In the genomic region with DNA sequence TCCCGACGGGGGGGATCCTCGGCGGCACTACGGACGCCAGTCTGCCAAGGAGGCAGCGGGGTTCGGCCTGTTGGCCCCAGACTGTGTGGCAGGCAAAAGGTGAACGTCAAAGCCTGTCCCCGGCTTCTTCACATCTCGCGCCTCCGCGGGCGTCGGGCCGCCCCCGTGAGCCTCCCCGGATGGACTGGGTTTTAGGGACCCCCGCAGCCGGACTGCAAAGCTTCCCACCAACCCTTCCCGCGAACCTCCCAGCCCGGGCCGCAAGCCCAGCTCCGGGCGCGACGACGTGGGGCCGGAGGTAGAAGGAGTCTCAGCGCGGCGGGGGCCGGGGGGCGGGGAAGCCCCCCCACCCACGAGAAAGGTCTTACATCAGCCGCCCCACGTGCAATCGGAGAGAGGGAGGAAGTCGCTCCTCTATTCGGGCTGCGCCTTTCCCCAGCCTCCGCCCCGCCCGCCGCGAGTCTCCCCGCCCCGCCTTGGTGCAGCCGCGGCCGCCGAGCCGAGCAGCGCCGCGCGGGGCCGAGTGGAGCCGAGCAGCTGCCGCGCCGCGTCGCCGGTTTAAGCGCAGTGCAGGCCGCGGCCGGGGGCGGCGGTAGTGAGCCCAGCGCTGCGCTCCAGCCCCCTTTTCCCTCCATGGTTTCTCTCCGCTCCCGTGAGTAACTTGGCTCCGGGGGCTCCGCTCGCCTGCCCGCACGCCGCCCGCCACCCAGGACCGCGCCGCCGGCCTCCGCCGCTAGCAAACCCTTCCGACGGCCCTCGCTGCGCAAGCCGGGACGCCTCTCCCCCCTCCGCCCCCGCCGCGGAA, we compare ENCODE assay signal across 8 cellular contexts. TPM values are rescaled to one million over a fixed set of nuclear protein-coding genes. Genes with fewer than 3 reads are reported as not detected.
DNase-seq lines count a peak whose midpoint lies in the region; ATAC-seq and TF ChIP-seq lines count a peak whose summit lies in the region.

A gene (plus strand): TSS at position 623 of the 805 bp plus-strand sequence. CDS start 215 bp downstream, outside the sequence.

- TF ChIP-seq CTCF in DOHH2 (IDR thresholded peaks at IDR 0.05; ENCODE audit: low read depth, low read length, poor library complexity, severe bottlenecking) (peak; percentile 62), KMS-11 (conservative IDR thresholded peaks at IDR 0.05; ENCODE audit: low read depth, low read length) (peak; percentile 64), fibroblast of lung (conservative IDR thresholded peaks at IDR 0.05 in 1 of 2, IDR thresholded peaks at IDR 0.05 in 1 of 2; ENCODE audit: low read depth in 1 of 2, low read length in 2 of 2) (peak; percentile 56 to 58), natural killer cell (IDR thresholded peaks at IDR 0.05) (peak; percentile 88)

- peak within 1 kb of the TSS; percentile 100 for H3K9ac ChIP-seq in KMS-11
- H3K9ac ChIP-seq in fibroblast of lung (ENCODE audit: insufficient read depth, low read length), result peak within 1 kb of the TSS; percentile 91

- H4K20me1 ChIP-seq in DOHH2 (ENCODE audit: control insufficient read depth, insufficient read depth, low read depth, low read length) (peaks cover 2% of the 10 kb centered on the region; the same call in 1 of the 2 replicates), KMS-11 (ENCODE audit: insufficient read depth) (peaks cover 11% of the 10 kb centered on the region), fibroblast of lung (ENCODE audit: control insufficient read depth, extremely low read depth, insufficient read depth, low read length) (no peaks in the 10 kb centered on the region)

- H3K4me3 ChIP-seq in DOHH2 (ENCODE audit: low read length), result peak within 1 kb of the TSS; percentile 81
- no peak within 1 kb of the TSS for H3K4me3 ChIP-seq in KMS-11 (IDR thresholded peaks at IDR 0.05; ENCODE audit: insufficient read depth, low read depth, low read length)
- H3K4me3 ChIP-seq in fibroblast of lung (replicated peaks in 1 of 4; ENCODE audit: control extremely low read depth in 1 of 4, insufficient read depth in 1 of 4, low read depth in 3 of 4, low read length in 4 of 4), result peak within 1 kb of the TSS; percentile 67 to 91 (median 74)

- H3K9me3 ChIP-seq in DOHH2 (ENCODE audit: control insufficient read depth, insufficient read depth, low read length) (no peaks in the 10 kb centered on the region), fibroblast of lung (ENCODE audit: control insufficient read depth, insufficient read depth, low read depth, low read length) (no peaks in the 10 kb centered on the region)

- ATAC-seq in GM21723 (IDR thresholded peaks at IDR 0.05; ENCODE audit: unreplicated experiment) (peak; percentile 72), natural killer cell (peak; percentile 81 to 94 (median 81))

- intact Hi-C loops in natural killer cell (cut with micrococcal nuclease), result loop anchor here (1.0 to 5.0 kb wide), 3 partner anchors 46 to 73 kb away; a partner anchor contains a TSS

- H3K36me3 ChIP-seq in DOHH2 (ENCODE audit: control insufficient read depth, low read length), result peaks cover 41% of the 10 kb centered on the region
- no peaks in the 10 kb centered on the region for H3K36me3 ChIP-seq in KMS-11 (ENCODE audit: insufficient read depth)
- no peaks in the 10 kb centered on the region for H3K36me3 ChIP-seq in fibroblast of lung (ENCODE audit: control insufficient read depth, insufficient read depth, low read length)

- H3K9me3 Mint-ChIP-seq in natural killer cell, result no peaks in the 10 kb centered on the region

- H3K27me3 ChIP-seq in DOHH2 (ENCODE audit: control insufficient read depth, low read length), result no peaks in the 10 kb centered on the region
- no peaks in the 10 kb centered on the region for H3K27me3 ChIP-seq in KMS-11 (ENCODE audit: insufficient read depth, low read depth)
- H3K27me3 ChIP-seq in fibroblast of lung (ENCODE audit: control insufficient read depth, insufficient read depth, low read length), result no peaks in the 10 kb centered on the region

- H3K4me3 Mint-ChIP-seq in natural killer cell, result peak within 1 kb of the TSS; percentile 84

- H3K79me2 ChIP-seq in DOHH2 (ENCODE audit: control insufficient read depth, low read length), result peaks cover 67% of the 10 kb centered on the region
- H3K79me2 ChIP-seq in KMS-11 (ENCODE audit: insufficient read depth, low read depth), result peaks cover 43% of the 10 kb centered on the region
- H3K79me2 ChIP-seq in fibroblast of lung (ENCODE audit: control insufficient read depth, insufficient read depth, low read length), result peaks cover 36% of the 10 kb centered on the region

- H3K4me2 ChIP-seq in DOHH2 (ENCODE audit: low read length), result peak within 1 kb of the TSS; percentile 99
- peak within 1 kb of the TSS; percentile 95 for H3K4me2 ChIP-seq in KMS-11
- H3K4me2 ChIP-seq in fibroblast of lung (ENCODE audit: extremely low read depth, insufficient read depth, low read length), result peak within 1 kb of the TSS; percentile 86

- H3K27ac ChIP-seq in DOHH2 (ENCODE audit: low read depth, low read length), result peak within 1 kb of the TSS; percentile 88
- peak within 1 kb of the TSS; percentile 99 for H3K27ac ChIP-seq in KMS-11
- H3K27ac ChIP-seq in fibroblast of lung (ENCODE audit: insufficient read depth, low read length), result peak within 1 kb of the TSS; percentile 89

- H3K4me1 ChIP-seq in DOHH2 (ENCODE audit: control insufficient read depth, low read length), result peaks cover 55% of the 10 kb centered on the region
- H3K4me1 ChIP-seq in KMS-11 (ENCODE audit: low read depth, poor library complexity, severe bottlenecking), result peaks cover 33% of the 10 kb centered on the region
- peaks cover 2% of the 10 kb centered on the region for H3K4me1 ChIP-seq in fibroblast of lung (ENCODE audit: control insufficient read depth, extremely low read depth, insufficient read depth, low read length)

- H3K36me3 Mint-ChIP-seq in natural killer cell, result no peaks in the 10 kb centered on the region

- DNase-seq in RKO (ENCODE audit: low spot score) (peak; percentile 95), fibroblast of lung (ENCODE audit: low read depth in 2 of 2) (peak; percentile 88 to 92), natural killer cell (peak; percentile 91)
- DNase-seq in activated T-helper 1 cell treated with anti-CD3 and anti-CD28 coated beads, Interleukin-2, amount 50 U/mL, for 16 hours (ENCODE audit: low read depth in 1 of 2, low spot score in 1 of 2), result peak; percentile 86 to 94
- peak; percentile 90 to 95 (median 92) for DNase-seq in stimulated activated naive CD4-positive, alpha-beta T cell (lab: John Stamatoyannopoulos, UW)

- H3K27ac Mint-ChIP-seq in natural killer cell, result peak within 1 kb of the TSS; percentile 53 to 88

- peaks cover 11 to 32% of the 10 kb centered on the region in 2 donors for H3K4me1 Mint-ChIP-seq in natural killer cell

- H3F3A ChIP-seq in DOHH2 (ENCODE audit: control insufficient read depth, insufficient read depth), result peaks cover 9% of the 10 kb centered on the region

- no peaks in the 10 kb centered on the region for H3K9me2 ChIP-seq in DOHH2 (replicated peaks; ENCODE audit: control insufficient read depth, low read length)

- H2AFZ ChIP-seq in KMS-11 (ENCODE audit: low read depth) (peak within 1 kb of the TSS; percentile 80), fibroblast of lung (ENCODE audit: low read length) (peak within 1 kb of the TSS; percentile 58)

- H3K27me3 Mint-ChIP-seq in natural killer cell (ENCODE audit: low read depth in 2 of 2), result no peaks in the 10 kb centered on the region

RNA-seq across cellular contexts. Expression of the gene that starts here (rescaled TPM):
- total RNA-seq in fibroblast of lung, result 12.3 and 16.7 TPM in 2 replicates
- polyA plus RNA-seq in fibroblast of lung, result 62.0 and 73.7 TPM in 2 replicates
- polyA plus RNA-seq in fibroblast of lung (2012), result 175 and 211 TPM in 2 replicates
- polyA minus RNA-seq in fibroblast of lung (ENCODE audit: low replicate concordance), result 9.3 and 9.9 TPM in 2 replicates
- total RNA-seq in natural killer cell, result 100 to 1,000 TPM in 2 of 3 donors, 10 to 100 TPM in 1; 89.9 to 107 (median 100) TPM
